ENCODE assay signal across 9 cellular contexts in genomic region chr12:70645494-70646317, GRCh38. TPM values are rescaled to one million over a fixed set of nuclear protein-coding genes. Genes with fewer than 3 reads are reported as not detected.
DNase-seq lines count a peak whose midpoint lies in the region; ATAC-seq, FAIRE-seq and TF ChIP-seq lines count a peak whose summit lies in the region.
"Had no signal": no experiment of that assay in that cellular context is flagged by ENCODE, and none has a peak within 500 bp of the region (broad histone marks: within the 10 kb centered on the region; RNA-seq: fewer than 3 reads in every experiment).

No MANE protein-coding gene starts in this region.

- H3K4me3 Mint-ChIP-seq in activated CD4-positive, alpha-beta memory T cell treated with anti-CD3 and anti-CD28 coated beads for 36 hours: no peak overlapping the region
- no peak overlapping the region for H3K4me3 Mint-ChIP-seq in activated CD4-positive, alpha-beta memory T cell treated with anti-CD3 and anti-CD28 coated beads, Interleukin-2, amount 10 ng/mL, durations not matched to agents 7 days and 5 days

- ATAC-seq in K562: peak; percentile 98
- peak; percentile 50 for ATAC-seq in thoracic aorta (ENCODE audit: insufficient number of reproducible peaks, low FRiP score, low read depth)
- no peak for ATAC-seq in HG02571 (IDR thresholded peaks at IDR 0.05; ENCODE audit: unreplicated experiment)

- peaks cover 15% of the 10 kb centered on the region for H3K27me3 Mint-ChIP-seq in activated CD4-positive, alpha-beta memory T cell treated with anti-CD3 and anti-CD28 coated beads for 36 hours
- peaks cover 4% of the 10 kb centered on the region for H3K27me3 Mint-ChIP-seq in activated CD4-positive, alpha-beta memory T cell treated with anti-CD3 and anti-CD28 coated beads, Interleukin-2, amount 10 ng/mL, durations not matched to agents 7 days and 5 days

- 2% methylated on average over 10 of the region's 10 CpGs for WGBS in K562 (ENCODE audit: insufficient coverage, low coverage, missing lambda C conversion rate)

- peak overlapping the region; percentile 71 for H3K4me2 ChIP-seq in K562 (ENCODE audit: insufficient read depth, low read length)

- DNase-seq in activated CD4-positive, alpha-beta memory T cell treated with anti-CD3 and anti-CD28 coated beads for 36 hours: peak; percentile 10
- no peak for DNase-seq in activated CD4-positive, alpha-beta memory T cell treated with anti-CD3 and anti-CD28 coated beads, Interleukin-2, amount 10 ng/mL, durations not matched to agents 7 days and 5 days
- DNase-seq in HT1080 (ENCODE audit: low read depth): peak; percentile 98
- peak; percentile 62 to 84 (median 68) for DNase-seq in K562 (ENCODE audit: extremely low read depth in 1 of 4, low spot score in 3 of 4)
- DNase-seq in kidney: peak; percentile 84
- DNase-seq in thoracic aorta (ENCODE audit: low spot score): peak; percentile 21
- DNase-seq in stimulated activated CD4-positive, alpha-beta T cell treated with anti-CD3 and anti-CD28 coated beads, Interleukin-1b, Interleukin-23, amount 100 ng/mL, for 48 hours: no peak

- FAIRE-seq in K562 (lab: Jason Lieb, UNC): peak; percentile 80
- peak; percentile 88 for FAIRE-seq in kidney (lab: Jason Lieb, UNC)

- H3K4me3 ChIP-seq in K562 (no peak overlapping the region; the same call in 1 of the 2 replicates), kidney (ENCODE audit: low read length in 2 of 2) (no peak overlapping the region), thoracic aorta (peak overlapping the region; percentile 20)
- H3K4me3 ChIP-seq: suprapubic skin had no signal

- H3K4me1 Mint-ChIP-seq in activated CD4-positive, alpha-beta memory T cell treated with anti-CD3 and anti-CD28 coated beads for 36 hours (ENCODE audit: low read depth): no peaks in the 10 kb centered on the region
- peaks cover 8% of the 10 kb centered on the region for H3K4me1 Mint-ChIP-seq in activated CD4-positive, alpha-beta memory T cell treated with anti-CD3 and anti-CD28 coated beads, Interleukin-2, amount 10 ng/mL, durations not matched to agents 7 days and 5 days

- peak overlapping the region; percentile 53 to 56; a peak in 3 of 4 replicates for H3K9ac ChIP-seq in K562 (ENCODE audit: insufficient read depth in 1 of 2, low read depth in 2 of 2, low read length in 2 of 2)
- no peak overlapping the region for H3K9ac ChIP-seq in kidney (ENCODE audit: low read length in 2 of 2)

- POLR2A ChIA-PET in activated CD4-positive, alpha-beta memory T cell treated with anti-CD3 and anti-CD28 coated beads for 36 hours (lab: Charles Lee): no interaction called here
- POLR2A ChIA-PET in activated CD4-positive, alpha-beta memory T cell treated with anti-CD3 and anti-CD28 coated beads, Interleukin-2, amount 10 ng/mL, durations not matched to agents 7 days and 5 days (lab: Charles Lee): no interaction called here
- POLR2A ChIA-PET in K562 (lab: Yijun Ruan, JAX): interaction anchor here (1.1 to 1.6 kb wide), 2 partner anchors 13 to 16 kb away, joined by 3 to 6 read pairs; no protein-coding TSS in a partner anchor

- H4K20me1 ChIP-seq in K562 (replicated peaks; ENCODE audit: control insufficient read depth, insufficient read depth, low read length): no peaks in the 10 kb centered on the region

- no peaks in the 10 kb centered on the region for H3K79me2 ChIP-seq in K562 (ENCODE audit: control insufficient read depth, insufficient read depth, low read length)

- H3K36me3 Mint-ChIP-seq in activated CD4-positive, alpha-beta memory T cell treated with anti-CD3 and anti-CD28 coated beads for 36 hours: no peaks in the 10 kb centered on the region
- no peaks in the 10 kb centered on the region for H3K36me3 Mint-ChIP-seq in activated CD4-positive, alpha-beta memory T cell treated with anti-CD3 and anti-CD28 coated beads, Interleukin-2, amount 10 ng/mL, durations not matched to agents 7 days and 5 days (ENCODE audit: low read depth)

- peak; percentile 37; the same call in 1 of the 2 replicates for TF ChIP-seq POLR2A in K562 (conservative IDR thresholded peaks at IDR 0.05)

- TF ChIP-seq EP300 in K562 (IDR thresholded peaks at IDR 0.05; ENCODE audit: low read length): peak; percentile 83; the same call in 1 of the 2 replicates

- TF ChIP-seq CTCF in K562 (IDR thresholded peaks at IDR 0.05 in 2 of 3, conservative IDR thresholded peaks at IDR 0.05 in 1 of 3; ENCODE audit: insufficient read depth in 2 of 3, low read depth in 1 of 3, low read length in 3 of 3) (no peak), kidney (IDR thresholded peaks at IDR 0.05; ENCODE audit: borderline replicate concordance, extremely low read depth, insufficient read depth) (no peak), thoracic aorta (IDR thresholded peaks at IDR 0.05) (no peak)

- CTCF ChIA-PET in activated CD4-positive, alpha-beta memory T cell treated with anti-CD3 and anti-CD28 coated beads for 36 hours (lab: Charles Lee): interaction anchor here (1.5 kb wide), 1 partner anchor 55 kb away, joined by 3 read pairs; no protein-coding TSS in a partner anchor
- CTCF ChIA-PET in activated CD4-positive, alpha-beta memory T cell treated with anti-CD3 and anti-CD28 coated beads, Interleukin-2, amount 10 ng/mL, durations not matched to agents 7 days and 5 days (lab: Charles Lee): no interaction called here
- CTCF ChIA-PET in K562 (lab: Yijun Ruan, JAX; ENCODE audit: low intra/inter-chr PET ratio): no interaction called here

- H3K4me1 ChIP-seq in K562 (replicated peaks in 1 of 2; ENCODE audit: control insufficient read depth in 2 of 2, insufficient read depth in 2 of 2, low read length in 2 of 2) (peaks cover 2 to 27% of the 10 kb centered on the region in 2 experiments; a peak in 4 of 5 replicates), kidney (ENCODE audit: control insufficient read depth in 1 of 2, insufficient read depth in 1 of 2, low read depth in 1 of 2, low read length in 2 of 2) (peaks cover 3% of the 10 kb centered on the region in 2 donors), thoracic aorta (ENCODE audit: control insufficient read depth in 1 of 2, low read depth in 2 of 2) (peaks cover 19 to 41% of the 10 kb centered on the region in 2 donors)

- H3K9me1 ChIP-seq in K562 (ENCODE audit: control insufficient read depth, insufficient read depth, low read length): no peaks in the 10 kb centered on the region

- peak overlapping the region; percentile 82 for H2AFZ ChIP-seq in K562 (ENCODE audit: low read depth, low read length)

- H3K27ac ChIP-seq in K562 (ENCODE audit: extremely low read depth, low read depth, low read length) (peak overlapping the region; percentile 82), kidney (ENCODE audit: low read depth in 2 of 2, low read length in 2 of 2) (peak overlapping the region; percentile 28 to 67), thoracic aorta (peak overlapping the region; percentile 29 to 41)

- H3K27me3 ChIP-seq in K562 (ENCODE audit: control insufficient read depth in 2 of 2, insufficient read depth in 2 of 2, low read length in 2 of 2) (no peaks in the 10 kb centered on the region), thoracic aorta (replicated peaks; ENCODE audit: insufficient read depth) (no peaks in the 10 kb centered on the region)
- H3K27me3 ChIP-seq: suprapubic skin had no signal

- in situ Hi-C loops in K562 (cut with MboI): no loop called here

- H3K36me3 ChIP-seq in K562 (ENCODE audit: control insufficient read depth, insufficient read depth, low read length) (peaks cover 2% of the 10 kb centered on the region; the same call in 1 of the 3 replicates), kidney (ENCODE audit: control insufficient read depth in 1 of 2, insufficient read depth in 2 of 2, low read length in 2 of 2) (no peaks in the 10 kb centered on the region), thoracic aorta (no peaks in the 10 kb centered on the region)
- H3K36me3 ChIP-seq: suprapubic skin had no signal

- intact Hi-C loops in activated CD4-positive, alpha-beta memory T cell treated with anti-CD3 and anti-CD28 coated beads for 36 hours (cut with micrococcal nuclease): no loop called here
- intact Hi-C loops in K562 (cut with micrococcal nuclease) (no loop called here), kidney (cut with DNase I) (no loop called here)

- TF ChIP-seq RAD21 in K562 (CRISPR knock-in tag; conservative IDR thresholded peaks at IDR 0.05 in 1 of 2, IDR thresholded peaks at IDR 0.05 in 1 of 2): no peak

- no peak overlapping the region for H3K27ac Mint-ChIP-seq in activated CD4-positive, alpha-beta memory T cell treated with anti-CD3 and anti-CD28 coated beads for 36 hours
- H3K27ac Mint-ChIP-seq in activated CD4-positive, alpha-beta memory T cell treated with anti-CD3 and anti-CD28 coated beads, Interleukin-2, amount 10 ng/mL, durations not matched to agents 7 days and 5 days: no peak overlapping the region

- BruUV-seq in K562 (replicated peaks; lab: Mats Ljungman, UMichigan): no TSS peak

- H3K9me3 Mint-ChIP-seq in activated CD4-positive, alpha-beta memory T cell treated with anti-CD3 and anti-CD28 coated beads for 36 hours: no peaks in the 10 kb centered on the region
- no peaks in the 10 kb centered on the region for H3K9me3 Mint-ChIP-seq in activated CD4-positive, alpha-beta memory T cell treated with anti-CD3 and anti-CD28 coated beads, Interleukin-2, amount 10 ng/mL, durations not matched to agents 7 days and 5 days

- H3K9me3 ChIP-seq in K562 (replicated peaks; ENCODE audit: control insufficient read depth, insufficient read depth, low read depth, low read length): no peaks in the 10 kb centered on the region
- no peaks in the 10 kb centered on the region for H3K9me3 ChIP-seq in kidney (ENCODE audit: control insufficient read depth in 1 of 2, low read length in 2 of 2)
- H3K9me3 ChIP-seq in thoracic aorta: no peaks in the 10 kb centered on the region
- H3K9me3 ChIP-seq: suprapubic skin had no signal

RNA-seq across cellular contexts. Expression of gene PTPRB, which starts 8.5 kb away (rescaled TPM):
- total RNA-seq in activated CD4-positive, alpha-beta memory T cell treated with anti-CD3 and anti-CD28 coated beads for 36 hours: not detected
- total RNA-seq in activated CD4-positive, alpha-beta memory T cell treated with anti-CD3 and anti-CD28 coated beads, Interleukin-2, amount 10 ng/mL, durations not matched to agents 7 days and 5 days: not detected
- total RNA-seq in HT1080 (2014; rRNA removed; shearing (Covaris generic)): 0.77 and 0.87 TPM in 2 replicates
- polyA plus RNA-seq in HT1080 (2015; cell fraction: cytosol; rRNA removed): 2.1 and 2.5 TPM in 2 replicates
- 4.6 and 5.6 TPM in 2 replicates for polyA plus RNA-seq in HT1080 (2015; cell fraction: nucleus; rRNA removed)
- 9.2 and 18.5 TPM in 2 replicates for total RNA-seq in K562 (2011; cell fraction: chromatin; rRNA removed; ENCODE audit: low replicate concordance)
- total RNA-seq in K562 (2011; cell fraction: nucleolus; rRNA removed): 6.3 and 6.6 TPM in 2 replicates
- total RNA-seq in K562 (2011; cell fraction: nucleoplasm; rRNA removed): 8.2 and 9.1 TPM in 2 replicates
- total RNA-seq in K562 (2014; rRNA removed) (2.1 and 2.4 TPM in 2 replicates), K562 (2014; rRNA removed; fragmentation: Illumina TruSeq; extraction: Trizol) (3.8 and 4.5 TPM in 2 replicates), K562 (2015; rRNA removed; fragmentation: Illumina TruSeq; extraction: Trizol) (5.9 and 6.2 TPM in 2 replicates), K562 (2021) (4.2 and 4.8 TPM in 2 replicates), kidney (71.6 TPM), thoracic aorta (10 to 100 TPM; 21.9 to 39.0 TPM)
- polyA plus RNA-seq in K562 (2011; rRNA removed) (1.5 and 1.6 TPM in 2 replicates), K562 (2014; fragmentation: Illumina TruSeq; extraction: Trizol) (3.1 and 3.3 TPM in 2 replicates), K562 (2014; fragmentation: Nextera tagmentation; extraction: Ambion mirVana) (under 1 TPM; 0.46 to 0.59 TPM), K562 (2014; rRNA removed) (3.1 and 4.0 TPM in 2 replicates), kidney (ENCODE audit: insufficient read depth, low read depth, low replicate concordance) (13.5 TPM)
- polyA plus RNA-seq in K562 (2011; cell fraction: cytosol; rRNA removed): 0.49 and 0.72 TPM in 2 replicates
- 2.5 and 2.9 TPM in 2 replicates for polyA plus RNA-seq in K562 (2011; cell fraction: nucleus; rRNA removed)
- polyA plus RNA-seq in K562 (2012): 6.6 and 8.6 TPM in 2 replicates
- polyA minus RNA-seq in K562 (2011; rRNA and poly(A)+ RNA removed): 3.5 and 5.0 TPM in 2 replicates
- polyA minus RNA-seq in K562 (2011; cell fraction: cytosol; rRNA and poly(A)+ RNA removed): 0.64 and 0.76 TPM in 2 replicates
- 2.4 and 4.9 TPM in 2 replicates for polyA minus RNA-seq in K562 (2011; cell fraction: nucleus; rRNA and poly(A)+ RNA removed)

Comparison
In these comparisons a context has a peak if more than half of its experiments do, and no peak if none do; other contexts are left out.
1. DNase-seq: peak in activated CD4-positive, alpha-beta memory T cell treated with anti-CD3 and anti-CD28 coated beads for 36 hours (single experiment), HT1080 (single experiment), K562 (4 of 4), kidney (single experiment) and thoracic aorta (single experiment); none in activated CD4-positive, alpha-beta memory T cell treated with anti-CD3 and anti-CD28 coated beads, Interleukin-2, amount 10 ng/mL, durations not matched to agents 7 days and 5 days (single experiment) and stimulated activated CD4-positive, alpha-beta T cell treated with anti-CD3 and anti-CD28 coated beads, Interleukin-1b, Interleukin-23, amount 100 ng/mL, for 48 hours (single experiment).
2. H3K9ac ChIP-seq: peak in K562 (2 of 2); none in kidney (0 of 2).
3. Peak in every context shown above with its lines, with median percentiles within 50 percentile points of each other: H3K27ac ChIP-seq.